Comparison of ENCODE assay signal across 12 cellular contexts in genomic region chr6:33619166-33619565, GRCh38. TPM values are rescaled to one million over a fixed set of nuclear protein-coding genes. Genes with fewer than 3 reads are reported as not detected.
DNase-seq lines count a peak whose midpoint lies in the region; ATAC-seq, FAIRE-seq and TF ChIP-seq lines count a peak whose summit lies in the region.
"Had no signal": no experiment of that assay in that cellular context is flagged by ENCODE, and none has a peak within 500 bp of the region (broad histone marks: within the 10 kb centered on the region; RNA-seq: fewer than 3 reads in every experiment).

No MANE protein-coding gene starts in this region.

- no peak for FAIRE-seq in endothelial cell of umbilical vein (lab: Jason Lieb, UNC)

- no peak overlapping the region for H3K9ac ChIP-seq in endothelial cell of umbilical vein (replicated peaks; ENCODE audit: extremely low read depth, insufficient read depth, low read length)

- no peaks in the 10 kb centered on the region for H4K20me1 ChIP-seq in endothelial cell of umbilical vein (replicated peaks; ENCODE audit: control insufficient read depth, extremely low read depth, insufficient read depth, low read length)

- H3K4me1 Mint-ChIP-seq in T-helper 1 cell treated with Interleukin-12 subunit alpha and Interleukin-12 subunit beta and Interleukin-4 antibody, amounts not matched to agents 30 μg/mL and 1 μg/mL, for 36 hours (ENCODE audit: low read depth): peaks cover 37% of the 10 kb centered on the region

- no TSS peak for BruUV-seq in endothelial cell of umbilical vein (replicated peaks; lab: Mats Ljungman, UMichigan)

- H3K4me3 ChIP-seq in Peyer's patch (no peak overlapping the region), endothelial cell of umbilical vein (replicated peaks in 1 of 3; ENCODE audit: insufficient read depth in 1 of 3, low read depth in 1 of 3, low read length in 3 of 3) (no peak overlapping the region), spleen (peak overlapping the region in 1 of 8 donors; percentile 88)
- H3K4me3 ChIP-seq: lung had no signal

- dilution Hi-C loops in endothelial cell of umbilical vein (cut with MboI; ENCODE audit: extremely low pct_ligation_motif_present, low sequenced_read_pairs): no loop called here

- H3K36me3 ChIP-seq in Peyer's patch: no peaks in the 10 kb centered on the region
- no peaks in the 10 kb centered on the region for H3K36me3 ChIP-seq in endothelial cell of umbilical vein (ENCODE audit: control insufficient read depth in 2 of 2, extremely low read depth in 1 of 2, insufficient read depth in 2 of 2, low read length in 2 of 2)
- H3K36me3 ChIP-seq in spleen: peaks cover 0 to 8% (median 0%) of the 10 kb centered on the region in 6 donors

- peak overlapping the region; percentile 97 for H3K4me3 Mint-ChIP-seq in T-helper 1 cell treated with Interleukin-12 subunit alpha and Interleukin-12 subunit beta and Interleukin-4 antibody, amounts not matched to agents 30 μg/mL and 1 μg/mL, for 36 hours

- ATAC-seq in GM21576 (IDR thresholded peaks at IDR 0.05; ENCODE audit: unreplicated experiment): no peak
- ATAC-seq in HG03565 (IDR thresholded peaks at IDR 0.05; ENCODE audit: unreplicated experiment): no peak

- H3K9me1 ChIP-seq in endothelial cell of umbilical vein (replicated peaks; ENCODE audit: control insufficient read depth, extremely low read depth, insufficient read depth, low read length): no peaks in the 10 kb centered on the region

- 56 to 72% (median 71%) methylated on average over 2 of the region's 2 CpGs for WGBS in spleen, 5 donors

- H3K27me3 ChIP-seq in Peyer's patch: no peaks in the 10 kb centered on the region
- no peaks in the 10 kb centered on the region for H3K27me3 ChIP-seq in endothelial cell of umbilical vein (ENCODE audit: control insufficient read depth in 2 of 2, insufficient read depth in 2 of 2, low read length in 2 of 2)
- peaks cover 0 to 19% (median 0%) of the 10 kb centered on the region in 7 donors for H3K27me3 ChIP-seq in spleen (replicated peaks in 1 of 7)

- H3K27me3 Mint-ChIP-seq in T-helper 1 cell treated with Interleukin-12 subunit alpha and Interleukin-12 subunit beta and Interleukin-4 antibody, amounts not matched to agents 30 μg/mL and 1 μg/mL, for 36 hours (ENCODE audit: low read depth): peaks cover 3% of the 10 kb centered on the region

- H3K4me1 ChIP-seq in Peyer's patch (peaks cover 0 to 32% (median 8%) of the 10 kb centered on the region in 4 donors), endothelial cell of umbilical vein (ENCODE audit: control insufficient read depth, extremely low read depth, insufficient read depth, low read length) (peaks cover 12% of the 10 kb centered on the region), spleen (peaks cover 25 to 68% (median 42%) of the 10 kb centered on the region in 6 donors)

- peak overlapping the region; percentile 29 for H2AFZ ChIP-seq in endothelial cell of umbilical vein (ENCODE audit: low read depth, low read length)

- intact Hi-C loops in endothelial cell of umbilical vein (cut with micrococcal nuclease): no loop called here
- intact Hi-C loops in spleen (cut with DNase I; ENCODE audit: low total_unique reads): no loop called here

- no peak for TF ChIP-seq POLR2A in Peyer's patch (IDR thresholded peaks at IDR 0.05)
- TF ChIP-seq POLR2A in endothelial cell of umbilical vein (IDR thresholded peaks at IDR 0.05; ENCODE audit: low read depth, low read length): no peak
- TF ChIP-seq POLR2A in spleen (IDR thresholded peaks at IDR 0.05): no peak

- peaks cover 9% of the 10 kb centered on the region for H3K36me3 Mint-ChIP-seq in T-helper 1 cell treated with Interleukin-12 subunit alpha and Interleukin-12 subunit beta and Interleukin-4 antibody, amounts not matched to agents 30 μg/mL and 1 μg/mL, for 36 hours (ENCODE audit: low read depth)

- DNase-seq in T-helper 1 cell (no peak), Peyer's patch (no peak), endothelial cell of umbilical vein (ENCODE audit: low read depth, low spot score) (no peak), spleen (no peak)
- DNase-seq in stimulated activated CD4-positive, alpha-beta T cell treated with anti-CD3 and anti-CD28 coated beads, Interleukin-15, amount 100 ng/mL, for 24 hours: no peak
- DNase-seq: ACHN; activated CD4-positive, CD25-positive, alpha-beta regulatory T cell; anterior cingulate cortex had no signal

- H3K79me2 ChIP-seq in endothelial cell of umbilical vein (ENCODE audit: control insufficient read depth, insufficient read depth, low read length): peaks cover 25% of the 10 kb centered on the region

- H3K27ac ChIP-seq in Peyer's patch (peak overlapping the region in 3 of 4 donors; percentile 93 to 95 (median 95)), endothelial cell of umbilical vein (ENCODE audit: insufficient read depth, low read depth, low read length) (no peak overlapping the region), spleen (peak overlapping the region; percentile 83 to 96 (median 92))

- no peaks in the 10 kb centered on the region for H3K9me3 Mint-ChIP-seq in T-helper 1 cell treated with Interleukin-12 subunit alpha and Interleukin-12 subunit beta and Interleukin-4 antibody, amounts not matched to agents 30 μg/mL and 1 μg/mL, for 36 hours

- CTCF ChIA-PET in endothelial cell of umbilical vein (lab: Charles Lee): interaction anchor here (1.2 kb wide), 1 partner anchor 12 kb away, joined by 4 read pairs; no protein-coding TSS in a partner anchor

- peak overlapping the region; percentile 95 for H3K4me2 ChIP-seq in endothelial cell of umbilical vein (ENCODE audit: insufficient read depth, low read length)

- peak in 3 of 6 experiments; percentile 22 to 31 (median 25) for TF ChIP-seq CTCF in Peyer's patch (IDR thresholded peaks at IDR 0.05)
- no peak for TF ChIP-seq CTCF in endothelial cell of umbilical vein (IDR thresholded peaks at IDR 0.05; ENCODE audit: extremely low read depth in 1 of 2, insufficient read depth in 1 of 2, low read depth in 1 of 2, low read length in 2 of 2)
- TF ChIP-seq CTCF in spleen (IDR thresholded peaks at IDR 0.05 in 8 of 11, conservative IDR thresholded peaks at IDR 0.05 in 3 of 11): peak in 2 of 11 experiments; percentile 7 to 11

- no peak overlapping the region for H3K27ac Mint-ChIP-seq in T-helper 1 cell treated with Interleukin-12 subunit alpha and Interleukin-12 subunit beta and Interleukin-4 antibody, amounts not matched to agents 30 μg/mL and 1 μg/mL, for 36 hours

- POLR2A ChIA-PET in endothelial cell of umbilical vein (lab: Charles Lee): no interaction called here

- H3K9me3 ChIP-seq in Peyer's patch (no peaks in the 10 kb centered on the region), endothelial cell of umbilical vein (replicated peaks; ENCODE audit: control insufficient read depth, insufficient read depth, low read length) (no peaks in the 10 kb centered on the region), spleen (no peaks in the 10 kb centered on the region)

TF ChIP-seq in endothelial cell of umbilical vein, 7 proteins besides CTCF, POLR2A, EP300 and RAD21:
- TF ChIP-seq FOS (IDR thresholded peaks at IDR 0.05; ENCODE audit: borderline replicate concordance, insufficient read depth, low read length): no peak
- no peak for TF ChIP-seq JUN (IDR thresholded peaks at IDR 0.05; ENCODE audit: borderline replicate concordance, insufficient read depth, insufficient read length, low read depth)
- TF ChIP-seq EZH2 (IDR thresholded peaks at IDR 0.05; ENCODE audit: borderline replicate concordance, low read depth, low read length, severe bottlenecking): no peak
- no peak for TF ChIP-seq MYC (IDR thresholded peaks at IDR 0.05; ENCODE audit: low read depth, low read length)
- TF ChIP-seq GATA2 (IDR thresholded peaks at IDR 0.05; ENCODE audit: insufficient read depth, insufficient read length, low read depth, low read length): no peak
- TF ChIP-seq MAX (IDR thresholded peaks at IDR 0.05; ENCODE audit: insufficient read depth, insufficient read length): no peak
- TF ChIP-seq POLR2AphosphoS5 (IDR thresholded peaks at IDR 0.05; ENCODE audit: insufficient read depth, low read depth, low read length): no peak

RNA-seq across cellular contexts. Expression of gene ITPR3, which starts 2.0 kb away (rescaled TPM):
- 100 to 1,000 TPM; 139 to 250 (median 182) TPM for total RNA-seq in Peyer's patch
- total RNA-seq in endothelial cell of umbilical vein: 40.5 and 52.2 TPM in 2 replicates
- polyA plus RNA-seq in endothelial cell of umbilical vein: 28.8 and 31.9 TPM in 2 replicates
- 21.2 and 23.9 TPM in 2 replicates for polyA plus RNA-seq in endothelial cell of umbilical vein (2011; cell fraction: cytosol; rRNA removed)
- polyA plus RNA-seq in endothelial cell of umbilical vein (2011; cell fraction: nucleus; rRNA removed): 168 and 176 TPM in 2 replicates
- polyA plus RNA-seq in endothelial cell of umbilical vein (2012): 31.8 and 34.2 TPM in 2 replicates
- polyA minus RNA-seq in endothelial cell of umbilical vein: 46.8 and 51.3 TPM in 2 replicates
- 53.1 TPM for polyA minus RNA-seq in endothelial cell of umbilical vein (2011; cell fraction: cytosol; rRNA and poly(A)+ RNA removed)
- polyA minus RNA-seq in endothelial cell of umbilical vein (2011; cell fraction: nucleus; rRNA and poly(A)+ RNA removed): 40.9 and 48.2 TPM in 2 replicates
- 10 to 100 TPM; 42.1 to 95.6 (median 68.1) TPM for total RNA-seq in spleen
- 10 to 100 TPM in 2 of 3 donors, 1 to 10 TPM in 1; 9.9 to 37.9 (median 20.0) TPM for polyA plus RNA-seq in spleen

RNA-seq across cellular contexts. Expression of gene BAK1, which starts 39.1 kb away (rescaled TPM):
- total RNA-seq in Peyer's patch: 10 to 100 TPM; 28.9 to 71.7 (median 66.3) TPM
- 25.4 and 27.5 TPM in 2 replicates for total RNA-seq in endothelial cell of umbilical vein
- polyA plus RNA-seq in endothelial cell of umbilical vein: 37.1 and 39.8 TPM in 2 replicates
- 24.6 and 27.6 TPM in 2 replicates for polyA plus RNA-seq in endothelial cell of umbilical vein (2011; cell fraction: cytosol; rRNA removed)
- 15.3 and 17.0 TPM in 2 replicates for polyA plus RNA-seq in endothelial cell of umbilical vein (2011; cell fraction: nucleus; rRNA removed)
- polyA plus RNA-seq in endothelial cell of umbilical vein (2012): 29.1 and 30.7 TPM in 2 replicates
- polyA minus RNA-seq in endothelial cell of umbilical vein: 32.9 and 34.5 TPM in 2 replicates
- 19.3 TPM for polyA minus RNA-seq in endothelial cell of umbilical vein (2011; cell fraction: cytosol; rRNA and poly(A)+ RNA removed)
- 6.8 and 7.2 TPM in 2 replicates for polyA minus RNA-seq in endothelial cell of umbilical vein (2011; cell fraction: nucleus; rRNA and poly(A)+ RNA removed)
- 10 to 100 TPM; 22.6 to 34.4 (median 28.3) TPM for total RNA-seq in spleen
- 10 to 100 TPM; 14.9 to 32.2 (median 20.6) TPM for polyA plus RNA-seq in spleen
